In the genomic region with DNA sequence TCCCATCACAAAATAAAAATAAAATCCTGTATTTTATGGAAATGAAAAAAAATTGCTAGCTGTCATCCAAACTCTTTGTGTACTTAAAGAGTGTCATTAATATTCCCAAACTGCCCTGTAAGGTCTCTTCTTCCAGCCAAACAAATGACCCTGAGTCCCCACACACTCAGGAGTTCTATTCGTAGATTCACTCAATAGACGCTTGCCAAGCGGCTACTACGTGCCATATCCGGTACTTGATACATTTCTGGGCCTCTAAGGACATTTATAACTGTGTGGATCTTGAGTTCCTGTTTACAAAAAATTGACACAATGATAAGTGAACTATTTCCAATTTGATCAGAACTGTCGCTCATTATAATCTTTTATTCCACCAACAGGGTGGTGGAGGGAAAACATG, we compare ENCODE assay signal across 11 cellular contexts.
"Had no signal": no experiment of that assay in that cellular context is flagged by ENCODE, and none has a peak within 500 bp of the region (broad histone marks: within the 10 kb centered on the region; RNA-seq: fewer than 3 reads in every experiment).

No MANE protein-coding gene starts in this region.

- H3K4me3 ChIP-seq: left lung, prostate gland had no signal

- H3K9me3 ChIP-seq: left lung, prostate gland had no signal

- H3K27ac Mint-ChIP-seq: activated naive CD4-positive, alpha-beta T cell treated with anti-CD3 and anti-CD28 coated beads, Interleukin-2, amount 50 U/mL, for 72 hours; activated T-cell treated with anti-CD3 and anti-CD28 coated beads, Interleukin-2, amount 50 U/mL, for 24 hours had no signal

- H3K27me3 Mint-ChIP-seq: activated T-cell treated with anti-CD3 and anti-CD28 coated beads, Interleukin-2, amount 50 U/mL, for 24 hours had no signal

- H3K27ac ChIP-seq: left lung, prostate gland had no signal

- ATAC-seq: activated CD4-positive, CD25-positive, alpha-beta regulatory T cell treated with anti-CD3 and anti-CD28 coated beads, Interleukin-2, amount 50 U/mL, for 24 hours; activated naive CD4-positive, alpha-beta T cell treated with anti-CD3 and anti-CD28 coated beads, Interleukin-2, amount 50 U/mL, for 72 hours; esophagus mucosa; left lung had no signal

- H3K27me3 ChIP-seq: left lung had no signal

- DNase-seq: activated effector memory CD4-positive, alpha-beta T cell treated with anti-CD3 and anti-CD28 coated beads, Interleukin-2, amount 50 U/mL, for 16 hours; activated T-cell treated with anti-CD3 and anti-CD28 coated beads, Interleukin-2, amount 50 U/mL, for 24 hours; glutamatergic neuron; islet precursor cell; left lung; T-helper 2 cell; trophoblast cell had no signal

- H3K4me3 Mint-ChIP-seq: activated T-cell treated with anti-CD3 and anti-CD28 coated beads, Interleukin-2, amount 50 U/mL, for 24 hours had no signal

- H3K36me3 ChIP-seq: left lung, prostate gland had no signal

- H3K9me3 Mint-ChIP-seq: activated T-cell treated with anti-CD3 and anti-CD28 coated beads, Interleukin-2, amount 50 U/mL, for 24 hours had no signal

- H3K4me1 ChIP-seq: left lung, prostate gland had no signal
